In the genomic region with DNA sequence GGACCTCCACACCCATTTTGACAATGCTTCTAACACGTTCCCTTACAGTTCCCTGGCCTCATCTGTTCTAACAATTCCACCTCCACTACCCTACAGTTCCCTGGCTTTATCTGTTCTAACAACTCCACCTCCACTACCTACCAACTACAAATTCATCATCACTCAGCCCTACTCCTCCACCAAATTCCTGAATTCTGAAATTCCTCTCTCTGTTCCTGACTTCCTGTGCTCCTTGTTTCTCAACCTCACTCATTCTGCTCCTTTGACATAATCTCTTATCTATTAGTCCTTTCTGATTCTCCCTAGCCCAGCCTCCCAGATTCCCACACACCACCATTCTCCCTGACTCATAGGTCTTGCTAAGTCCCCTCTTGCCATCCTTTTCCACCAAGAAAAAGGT, we compare ENCODE assay signal across 18 cellular contexts. TPM values are rescaled to one million over a fixed set of nuclear protein-coding genes. Genes with fewer than 3 reads are reported as not detected.
DNase-seq lines count a peak whose midpoint lies in the region; ATAC-seq, FAIRE-seq and TF ChIP-seq lines count a peak whose summit lies in the region.
"Had no signal": no experiment of that assay in that cellular context is flagged by ENCODE, and none has a peak within 500 bp of the region (broad histone marks: within the 10 kb centered on the region; RNA-seq: fewer than 3 reads in every experiment).

No MANE protein-coding gene starts in this region.

- FAIRE-seq in RCC 7860 (lab: Jason Lieb, UNC): no peak
- FAIRE-seq: D721Med had no signal

- in situ Hi-C loops in ACHN (cut with HindIII; ENCODE audit: low pct_ligation_motif_present, low pct_unique_long_range_greater_than_20kb, low sequenced_read_pairs): no loop called here

- peaks cover 7% of the 10 kb centered on the region; the same call in 2 of the 3 replicates for H3K4me1 Mint-ChIP-seq in GM23338
- H3K4me1 Mint-ChIP-seq in activated CD4-positive, alpha-beta T cell treated with anti-CD3 and anti-CD28 coated beads for 36 hours: no peaks in the 10 kb centered on the region

- H3K4me3 Mint-ChIP-seq in GM23338: no peak overlapping the region
- no peak overlapping the region for H3K4me3 Mint-ChIP-seq in activated CD4-positive, alpha-beta T cell treated with anti-CD3 and anti-CD28 coated beads for 36 hours
- H3K4me3 Mint-ChIP-seq: CD8-positive, alpha-beta T cell had no signal

- intact Hi-C loops in activated CD4-positive, alpha-beta T cell treated with anti-CD3 and anti-CD28 coated beads for 36 hours (cut with DNase I, micrococcal nuclease): no loop called here

- H3K27me3 ChIP-seq in GM23338 (ENCODE audit: insufficient read depth) (no peaks in the 10 kb centered on the region), foreskin keratinocyte (no peaks in the 10 kb centered on the region), trophoblast cell (ENCODE audit: insufficient read depth, low read length) (no peaks in the 10 kb centered on the region)

- DNase-seq in GM23338 (ENCODE audit: low spot score): peak; percentile 9
- peak; percentile 62 for DNase-seq in RCC 7860 (ENCODE audit: low spot score)
- peak in 1 of 2 donors; percentile 42 for DNase-seq in foreskin keratinocyte
- DNase-seq in trophoblast cell: peak; percentile 24 to 63
- no peak for DNase-seq in ACHN
- no peak for DNase-seq in activated CD4-positive, alpha-beta T cell treated with anti-CD3 and anti-CD28 coated beads for 36 hours
- DNase-seq in NCI-H1417 treated with DMSO at 0.1 percent for 48 hours (lab: John Stamatoyannopoulos, UW): no peak
- DNase-seq: BE2C; CD8-positive, alpha-beta T cell; DMS79 treated with DMSO at 0.1 percent for 48 hours; HCEC 1CT; NCI-H1048; NCI-H2227 treated with DMSO at 0.1 percent for 48 hours; NCI-H526 had no signal

- no peak for TF ChIP-seq CTCF in GM23338 (conservative IDR thresholded peaks at IDR 0.05; ENCODE audit: low read depth in 2 of 2)
- TF ChIP-seq CTCF in foreskin keratinocyte (conservative IDR thresholded peaks at IDR 0.05): no peak

- no peaks in the 10 kb centered on the region for H3K79me1 ChIP-seq in trophoblast cell (ENCODE audit: low read length)

- no peak overlapping the region for H3K4me2 ChIP-seq in GM23338
- H3K4me2 ChIP-seq in trophoblast cell (ENCODE audit: low read length): no peak overlapping the region

- H2BK5ac ChIP-seq in trophoblast cell (ENCODE audit: low read depth, low read length, poor library complexity): no peak overlapping the region

- no peaks in the 10 kb centered on the region for H3K9me3 ChIP-seq in trophoblast cell (ENCODE audit: insufficient read depth, low read depth, low read length)
- H3K9me3 ChIP-seq: BE2C had no signal

- no peaks in the 10 kb centered on the region for H3K79me2 ChIP-seq in GM23338 (replicated peaks; ENCODE audit: insufficient read depth)
- H3K79me2 ChIP-seq in trophoblast cell (ENCODE audit: control insufficient read depth, insufficient read depth, low read length, poor library complexity): no peaks in the 10 kb centered on the region

- H3K27me3 Mint-ChIP-seq in GM23338 (ENCODE audit: insufficient read depth, low read depth, poor library complexity): peaks cover 2% of the 10 kb centered on the region
- H3K27me3 Mint-ChIP-seq in activated CD4-positive, alpha-beta T cell treated with anti-CD3 and anti-CD28 coated beads for 36 hours: no peaks in the 10 kb centered on the region

- no peak overlapping the region for H4K91ac ChIP-seq in trophoblast cell (ENCODE audit: low read depth, low read length)

- ATAC-seq in GM23338 (no peak), foreskin keratinocyte (peak; percentile 35)
- no peak for ATAC-seq in activated CD4-positive, alpha-beta T cell treated with anti-CD3 and anti-CD28 coated beads for 36 hours
- ATAC-seq: CD8-positive, alpha-beta T cell; SK-N-SH treated with all-trans-retinoic acid at 6 μM for 48 hours had no signal

- H3K9ac ChIP-seq in trophoblast cell (ENCODE audit: low read length): no peak overlapping the region

- H3K4me1 ChIP-seq in GM23338 (ENCODE audit: insufficient read depth) (no peaks in the 10 kb centered on the region), foreskin keratinocyte (peaks cover 13% of the 10 kb centered on the region), trophoblast cell (ENCODE audit: control insufficient read depth in 1 of 2, insufficient read depth in 2 of 2, low read length in 2 of 2) (peaks cover 0 to 2% of the 10 kb centered on the region in 2 experiments)
- H3K4me1 ChIP-seq: BE2C had no signal

- no CpG with 5 or more reads among the region's 1 CpG for WGBS in trophoblast cell (ENCODE audit: extremely low coverage, insufficient coverage, insufficient read length)

- no peak overlapping the region for H4K12ac ChIP-seq in trophoblast cell (ENCODE audit: low read depth, low read length)

- H2AFZ ChIP-seq in GM23338 (no peak overlapping the region), trophoblast cell (ENCODE audit: insufficient read depth, low read length, poor library complexity) (no peak overlapping the region)

- H3K23ac ChIP-seq in trophoblast cell (ENCODE audit: low read length): no peak overlapping the region

- no peak overlapping the region for H3K4me3 ChIP-seq in GM23338
- no peak overlapping the region for H3K4me3 ChIP-seq in trophoblast cell (ENCODE audit: low read depth, low read length)

- no peak overlapping the region for H2BK12ac ChIP-seq in trophoblast cell (ENCODE audit: low read length)

- no peak overlapping the region for H2AK5ac ChIP-seq in trophoblast cell (ENCODE audit: low read length)

- H4K20me1 ChIP-seq in GM23338 (replicated peaks; ENCODE audit: insufficient read depth): no peaks in the 10 kb centered on the region

- H2BK120ac ChIP-seq in trophoblast cell (ENCODE audit: insufficient read depth, low read length, poor library complexity): no peak overlapping the region

- peaks cover 6% of the 10 kb centered on the region for H3K9me2 ChIP-seq in GM23338 (ENCODE audit: insufficient read depth)

- H3K27ac Mint-ChIP-seq in GM23338: no peak overlapping the region
- no peak overlapping the region for H3K27ac Mint-ChIP-seq in activated CD4-positive, alpha-beta T cell treated with anti-CD3 and anti-CD28 coated beads for 36 hours
- H3K27ac Mint-ChIP-seq: CD8-positive, alpha-beta T cell had no signal

- H3K14ac ChIP-seq in trophoblast cell (ENCODE audit: low read length): no peak overlapping the region

- H3F3A ChIP-seq in GM23338 (replicated peaks; ENCODE audit: low read depth): no peaks in the 10 kb centered on the region

- no peak overlapping the region for H3K27ac ChIP-seq in GM23338 (ENCODE audit: low read depth)
- no peak overlapping the region for H3K27ac ChIP-seq in foreskin keratinocyte
- H3K27ac ChIP-seq in trophoblast cell (ENCODE audit: low read depth, low read length): no peak overlapping the region

- no peak overlapping the region for H4K8ac ChIP-seq in trophoblast cell (ENCODE audit: low read depth, low read length)

- H3K9me3 Mint-ChIP-seq in GM23338: no peaks in the 10 kb centered on the region
- no peaks in the 10 kb centered on the region for H3K9me3 Mint-ChIP-seq in activated CD4-positive, alpha-beta T cell treated with anti-CD3 and anti-CD28 coated beads for 36 hours (ENCODE audit: low read depth)
- H3K9me3 Mint-ChIP-seq: CD8-positive, alpha-beta T cell had no signal

- H3K4ac ChIP-seq in trophoblast cell (ENCODE audit: low read depth, low read length): no peak overlapping the region

- no peaks in the 10 kb centered on the region for H3K36me3 Mint-ChIP-seq in GM23338 (ENCODE audit: low read depth)
- no peaks in the 10 kb centered on the region for H3K36me3 Mint-ChIP-seq in activated CD4-positive, alpha-beta T cell treated with anti-CD3 and anti-CD28 coated beads for 36 hours (ENCODE audit: low read depth)
- H3K36me3 Mint-ChIP-seq: CD8-positive, alpha-beta T cell had no signal

- CTCF ChIA-PET in activated CD4-positive, alpha-beta T cell treated with anti-CD3 and anti-CD28 coated beads for 36 hours (lab: Charles Lee): no interaction called here

- POLR2A ChIA-PET in activated CD4-positive, alpha-beta T cell treated with anti-CD3 and anti-CD28 coated beads for 36 hours (lab: Charles Lee): no interaction called here

- H3K18ac ChIP-seq in trophoblast cell (ENCODE audit: low read length): no peak overlapping the region

- H3K36me3 ChIP-seq in GM23338 (ENCODE audit: insufficient read depth) (no peaks in the 10 kb centered on the region), trophoblast cell (ENCODE audit: control insufficient read depth in 1 of 2, insufficient read depth in 2 of 2, low read length in 2 of 2) (no peaks in the 10 kb centered on the region)
- H3K36me3 ChIP-seq: BE2C had no signal

TF ChIP-seq in GM23338, 12 proteins besides CTCF, POLR2A, EP300 and RAD21 (continues in another document):
- TF ChIP-seq EZH2phosphoT487 (IDR thresholded peaks at IDR 0.05; ENCODE audit: unreplicated experiment): no peak
- no peak for TF ChIP-seq NANOG (IDR thresholded peaks at IDR 0.05; ENCODE audit: borderline replicate concordance)
- TF ChIP-seq CREB1 (CRISPR knock-in tag; IDR thresholded peaks at IDR 0.05; ENCODE audit: low read depth): no peak
- no peak for TF ChIP-seq POLR2AphosphoS5 (IDR thresholded peaks at IDR 0.05; ENCODE audit: low read depth)

RNA-seq across cellular contexts. Expression of gene UPK1B, which starts 22.5 kb away (rescaled TPM):
- total RNA-seq in GM23338 (2014; rRNA removed; shearing (Covaris generic)): 0.66 TPM in 1 of 2 replicates, not detected in the other
- polyA plus RNA-seq in GM23338 (2016; fragmentation: Nextera tagmentation; extraction: Ambion mirVana) (0.26 and 0.39 TPM in 2 replicates), foreskin keratinocyte (2.3 and 5.5 TPM in 2 replicates)
- 1.9 and 4.8 TPM in 2 replicates for total RNA-seq in foreskin keratinocyte
- 0.14 and 0.19 TPM in 2 replicates for polyA plus RNA-seq in trophoblast cell (2013)
- total RNA-seq in activated CD4-positive, alpha-beta T cell treated with anti-CD3 and anti-CD28 coated beads for 36 hours: under 1 TPM; 0.25 to 0.41 TPM
- total RNA-seq: CD8-positive, alpha-beta T cell; HT-29; OCI-LY7 had no signal

RNA-seq across cellular contexts. Expression of gene B4GALT4, which starts 44.8 kb away (rescaled TPM):
- 37.9 and 45.3 TPM in 2 replicates for total RNA-seq in GM23338 (2014; rRNA removed; shearing (Covaris generic))
- polyA plus RNA-seq in GM23338 (2016; fragmentation: Nextera tagmentation; extraction: Ambion mirVana) (35.2 and 38.3 TPM in 2 replicates), foreskin keratinocyte (16.1 and 17.6 TPM in 2 replicates)
- 21.2 and 23.8 TPM in 2 replicates for total RNA-seq in foreskin keratinocyte
- 30.0 and 32.0 TPM in 2 replicates for polyA plus RNA-seq in trophoblast cell (2013)
- total RNA-seq in activated CD4-positive, alpha-beta T cell treated with anti-CD3 and anti-CD28 coated beads for 36 hours: 10 to 100 TPM; 16.6 to 16.7 TPM

RNA-seq across cellular contexts. Expression of gene TEX55, which starts 49.9 kb away (rescaled TPM):
- 0.17 and 0.27 TPM in 2 replicates for total RNA-seq in GM23338 (2014; rRNA removed; shearing (Covaris generic))
- polyA plus RNA-seq in GM23338 (2016; fragmentation: Nextera tagmentation; extraction: Ambion mirVana): not detected in 2 replicates
- total RNA-seq in foreskin keratinocyte: not detected in 2 replicates
- polyA plus RNA-seq in foreskin keratinocyte: not detected in 2 replicates
- not detected in 2 replicates for polyA plus RNA-seq in trophoblast cell (2013)
- total RNA-seq in activated CD4-positive, alpha-beta T cell treated with anti-CD3 and anti-CD28 coated beads for 36 hours: not detected
- total RNA-seq: CD8-positive, alpha-beta T cell; HT-29; OCI-LY7 had no signal

Comparison
In these comparisons a context has a peak if more than half of its experiments do, and no peak if none do; other contexts are left out.
1. DNase-seq: peak in GM23338 (single experiment), RCC 7860 (single experiment) and trophoblast cell (2 of 2); none in ACHN (single experiment), activated CD4-positive, alpha-beta T cell treated with anti-CD3 and anti-CD28 coated beads for 36 hours (single experiment) and NCI-H1417 treated with DMSO at 0.1 percent for 48 hours (single experiment).